ENCODE assay signal across 18 cellular contexts in the genomic region with DNA sequence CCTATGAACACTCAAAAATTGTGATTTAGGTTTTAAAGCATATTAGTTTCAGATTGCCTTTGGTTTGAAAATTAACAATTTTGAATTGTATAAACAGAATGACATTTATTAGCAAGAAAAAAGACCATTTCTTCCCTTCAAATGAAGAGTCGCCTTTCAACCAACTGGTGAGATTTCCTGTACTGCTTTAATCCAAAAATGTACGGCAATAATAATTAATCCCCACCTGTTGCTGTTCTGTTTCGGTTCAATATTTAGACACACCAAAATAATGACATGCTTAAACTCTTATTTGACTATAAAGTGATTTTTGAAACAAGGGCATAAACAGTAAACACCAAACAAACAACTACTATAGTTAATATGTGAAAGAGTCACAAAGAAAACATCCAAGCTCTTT. TPM values are rescaled to one million over a fixed set of nuclear protein-coding genes. Genes with fewer than 3 reads are reported as not detected.
DNase-seq lines count a peak whose midpoint lies in the region; ATAC-seq, FAIRE-seq and TF ChIP-seq lines count a peak whose summit lies in the region.
"Had no signal": no experiment of that assay in that cellular context is flagged by ENCODE, and none has a peak within 500 bp of the region (broad histone marks: within the 10 kb centered on the region; RNA-seq: fewer than 3 reads in every experiment).

No MANE protein-coding gene starts in this region.

- H3K9me3 ChIP-seq in GM23248 (ENCODE audit: low read depth) (no peaks in the 10 kb centered on the region), MM.1S (replicated peaks; ENCODE audit: insufficient read depth, low read length) (no peaks in the 10 kb centered on the region), endocrine pancreas (ENCODE audit: control insufficient read depth, low read length) (no peaks in the 10 kb centered on the region)
- H3K9me3 ChIP-seq: adrenal gland, suprapubic skin had no signal

- H3F3A ChIP-seq in GM23248 (ENCODE audit: insufficient read depth): peaks cover 23% of the 10 kb centered on the region
- H3F3A ChIP-seq in MM.1S (ENCODE audit: insufficient read depth, low read length): peaks cover 31% of the 10 kb centered on the region

- H3K79me2 ChIP-seq in GM23248 (ENCODE audit: insufficient read depth): no peaks in the 10 kb centered on the region
- H3K79me2 ChIP-seq in MM.1S (ENCODE audit: low read length): no peaks in the 10 kb centered on the region

- ATAC-seq in HG03442 (IDR thresholded peaks at IDR 0.05; ENCODE audit: unreplicated experiment): no peak
- ATAC-seq: HepG2, Right ventricle myocardium inferior had no signal

- peak overlapping the region; percentile 61 for H3K9ac ChIP-seq in GM23248
- H3K9ac ChIP-seq in MM.1S (ENCODE audit: low read length): peak overlapping the region; percentile 9; the same call in 1 of the 2 replicates
- no peak overlapping the region for H3K9ac ChIP-seq in endocrine pancreas (ENCODE audit: control insufficient read depth, insufficient read depth, low read length)

- DNase-seq in GM23248 (no peak), MM.1S (no peak), nephron progenitor cell (no peak), HTR-8/SVneo (ENCODE audit: insufficient read length, low spot score) (no peak), RCC 7860 (ENCODE audit: low spot score) (no peak)
- DNase-seq: activated CD8-positive, alpha-beta memory T cell treated with anti-CD3 and anti-CD28 coated beads, Interleukin-2, amount 50 U/mL, for 48 hours; activated effector memory CD4-positive, alpha-beta T cell treated with anti-CD3 and anti-CD28 coated beads, Interleukin-2, amount 50 U/mL, for 16 hours; adrenal gland; central memory CD4-positive, alpha-beta T cell; effector memory CD4-positive, alpha-beta T cell; mesendoderm; NCI-H1436; NCI-H524 treated with DMSO at 0.1 percent for 48 hours had no signal

- H3K4me3 ChIP-seq in GM23248 (0 out of 2 replicates have a peak overlapping the region, but pooled peaks have one; percentile 40), MM.1S (ENCODE audit: low read length) (peak overlapping the region; percentile 23), endocrine pancreas (ENCODE audit: control insufficient read depth, insufficient read depth, low read length) (peak overlapping the region; percentile 46)
- H3K4me3 ChIP-seq: adrenal gland, suprapubic skin had no signal

- H3K9me2 ChIP-seq in GM23248 (ENCODE audit: insufficient read depth) (no peaks in the 10 kb centered on the region), MM.1S (replicated peaks; ENCODE audit: insufficient read depth, low read length) (no peaks in the 10 kb centered on the region)

- no peaks in the 10 kb centered on the region for H3K36me3 ChIP-seq in GM23248 (ENCODE audit: low read depth)
- no peaks in the 10 kb centered on the region for H3K36me3 ChIP-seq in MM.1S (replicated peaks; ENCODE audit: insufficient read depth, low read length)
- H3K36me3 ChIP-seq in endocrine pancreas (ENCODE audit: control insufficient read depth, insufficient read depth, low read length): no peaks in the 10 kb centered on the region
- H3K36me3 ChIP-seq: adrenal gland, suprapubic skin had no signal

- H3K27me3 ChIP-seq in GM23248 (replicated peaks; ENCODE audit: insufficient read depth) (no peaks in the 10 kb centered on the region), MM.1S (replicated peaks; ENCODE audit: insufficient read depth, low read length) (no peaks in the 10 kb centered on the region), endocrine pancreas (ENCODE audit: control insufficient read depth, insufficient read depth, low read length) (no peaks in the 10 kb centered on the region)
- H3K27me3 ChIP-seq: adrenal gland, suprapubic skin had no signal

- no peaks in the 10 kb centered on the region for H3K27me3 Mint-ChIP-seq in nephron progenitor cell (ENCODE audit: low read depth, poor library complexity)

- WGBS in GM23248 (ENCODE audit: low coverage in 1 of 2, low lambda C conversion rate in 2 of 2, missing lambda C conversion rate in 2 of 2), 2 experiments: 97% methylated on average over 3 of the region's 3 CpGs

- FAIRE-seq in HTR-8/SVneo (lab: Jason Lieb, UNC) (no peak), RCC 7860 (lab: Jason Lieb, UNC) (no peak)

- H3K4me3 Mint-ChIP-seq in nephron progenitor cell: no peak overlapping the region

- H3K4me1 ChIP-seq in GM23248 (ENCODE audit: insufficient read depth) (peaks cover 33% of the 10 kb centered on the region), MM.1S (ENCODE audit: low read length) (peaks cover 23% of the 10 kb centered on the region), endocrine pancreas (ENCODE audit: control insufficient read depth, insufficient read depth, low read length) (peaks cover 23% of the 10 kb centered on the region)

- H3K36me3 Mint-ChIP-seq in nephron progenitor cell (ENCODE audit: low read depth): peaks cover 47% of the 10 kb centered on the region

- H3K4me2 ChIP-seq in GM23248 (ENCODE audit: unreplicated experiment) (peak overlapping the region; percentile 76), MM.1S (ENCODE audit: low read depth, low read length) (peak overlapping the region; percentile 63)

- H2AFZ ChIP-seq in GM23248 (peak overlapping the region; percentile 85), MM.1S (ENCODE audit: low read length) (peak overlapping the region; percentile 51)

- in situ Hi-C loops in GM23248 (cut with MboI): no loop called here

- TF ChIP-seq CTCF in MM.1S (IDR thresholded peaks at IDR 0.05; ENCODE audit: low read length): no peak
- TF ChIP-seq CTCF in nephron progenitor cell (IDR thresholded peaks at IDR 0.05): no peak

- peak overlapping the region; percentile 80 for H3K27ac ChIP-seq in GM23248
- H3K27ac ChIP-seq in MM.1S (ENCODE audit: low read length): peak overlapping the region; percentile 67; the same call in 1 of the 2 replicates

- peaks cover 24% of the 10 kb centered on the region for H3K9me3 Mint-ChIP-seq in nephron progenitor cell

- H3K27ac Mint-ChIP-seq in nephron progenitor cell: peak overlapping the region; percentile 95

- H3K4me1 Mint-ChIP-seq in nephron progenitor cell: peaks cover 41% of the 10 kb centered on the region

- H4K20me1 ChIP-seq in GM23248 (ENCODE audit: insufficient read depth) (no peaks in the 10 kb centered on the region), MM.1S (ENCODE audit: insufficient read depth, low read length) (no peaks in the 10 kb centered on the region)

RNA-seq across cellular contexts. Expression of a gene that starts 39.6 kb away (rescaled TPM):
- 101 and 115 TPM in 2 replicates for total RNA-seq in GM23248 (2014; rRNA removed; shearing (Covaris generic))
- 126 and 130 TPM in 2 replicates for polyA plus RNA-seq in GM23248 (2016; fragmentation: Nextera tagmentation; extraction: Ambion mirVana)
